Comparison of ENCODE assay signal across 1 cellular context in genomic region chr3:33201195-33201594, GRCh38.
TF ChIP-seq lines count a peak whose summit lies in the region.

No MANE protein-coding gene starts in this region.

TF ChIP-seq in WTC11, 78 proteins besides CTCF, POLR2A, EP300 and RAD21 (continued from another document):
- no peak for TF ChIP-seq ZNF532 (CRISPR knock-in tag; IDR thresholded peaks at IDR 0.05; ENCODE audit: borderline replicate concordance)
- TF ChIP-seq CBFB (CRISPR knock-in tag; IDR thresholded peaks at IDR 0.05; ENCODE audit: low read depth): no peak
- no peak for TF ChIP-seq ARID4B (CRISPR knock-in tag; IDR thresholded peaks at IDR 0.05; ENCODE audit: borderline replicate concordance)
- no peak for TF ChIP-seq ATF3 (CRISPR knock-in tag; conservative IDR thresholded peaks at IDR 0.05)
- TF ChIP-seq SOX15 (CRISPR knock-in tag; IDR thresholded peaks at IDR 0.05): no peak
